ENCODE assay signal across 35 cellular contexts in genomic region chr3:10918011-10918410, GRCh38.
"Had no signal": no experiment of that assay in that cellular context is flagged by ENCODE, and none has a peak within 500 bp of the region (broad histone marks: within the 10 kb centered on the region; RNA-seq: fewer than 3 reads in every experiment).

No MANE protein-coding gene starts in this region.

- H3K9me3 Mint-ChIP-seq: activated CD8-positive, alpha-beta T cell treated with anti-CD3 and anti-CD28 coated beads for 36 hours; activated naive CD4-positive, alpha-beta T cell treated with anti-CD3 and anti-CD28 coated beads, Interleukin-2, amount 10 ng/mL, durations not matched to agents 7 days and 5 days; activated naive CD8-positive, alpha-beta T cell treated with anti-CD3 and anti-CD28 coated beads, Interleukin-2, amount 10 ng/mL, durations not matched to agents 7 days and 5 days; activated T-cell treated with anti-CD3 and anti-CD28 coated beads, Interleukin-2, amount 50 U/mL, for 24 hours; central memory CD8-positive, alpha-beta T cell; T-helper 2 cell treated with Interferon-gamma antibody and Interleukin-4, amounts not matched to agents 5 μg/mL and 100 μg/mL, for 36 hours had no signal

- H3K36me3 ChIP-seq: ascending aorta, breast epithelium, cardiac muscle cell, gastroesophageal sphincter, WERI-Rb-1 had no signal

- H3K36me3 Mint-ChIP-seq: activated CD8-positive, alpha-beta memory T cell treated with anti-CD3 and anti-CD28 coated beads, Interleukin-2, amount 10 ng/mL, durations not matched to agents 7 days and 5 days; activated naive CD4-positive, alpha-beta T cell treated with anti-CD3 and anti-CD28 coated beads, Interleukin-2, amount 10 ng/mL, durations not matched to agents 7 days and 5 days; activated naive CD4-positive, alpha-beta T cell treated with anti-CD3 and anti-CD28 coated beads, Interleukin-2, amount 50 U/mL, for 72 hours; activated naive CD8-positive, alpha-beta T cell treated with anti-CD3 and anti-CD28 coated beads, Interleukin-2, amount 10 ng/mL, durations not matched to agents 7 days and 5 days; brain had no signal

- H3K27me3 ChIP-seq: ascending aorta, breast epithelium had no signal

- H3K27ac Mint-ChIP-seq: activated B cell treated with CpG ODN at 0.5 μM for 24 hours; activated CD8-positive, alpha-beta memory T cell treated with anti-CD3 and anti-CD28 coated beads, Interleukin-2, amount 10 ng/mL, durations not matched to agents 7 days and 5 days; activated CD8-positive, alpha-beta T cell treated with anti-CD3 and anti-CD28 coated beads for 36 hours; activated naive CD4-positive, alpha-beta T cell treated with anti-CD3 and anti-CD28 coated beads, Interleukin-2, amount 10 ng/mL, durations not matched to agents 7 days and 5 days; activated naive CD4-positive, alpha-beta T cell treated with anti-CD3 and anti-CD28 coated beads, Interleukin-2, amount 50 U/mL, for 72 hours; activated naive CD8-positive, alpha-beta T cell treated with anti-CD3 and anti-CD28 coated beads, Interleukin-2, amount 10 ng/mL, durations not matched to agents 7 days and 5 days; activated T-cell treated with anti-CD3 and anti-CD28 coated beads, Interleukin-2, amount 50 U/mL, for 24 hours; activated T-cell treated with anti-CD3 and anti-CD28 coated beads, Interleukin-2, amount 50 U/mL, for 72 hours; brain; T-helper 17 cell; T-helper 2 cell treated with Interferon-gamma antibody and Interleukin-4, amounts not matched to agents 5 μg/mL and 100 μg/mL, for 36 hours had no signal

- H3K4me3 Mint-ChIP-seq: activated B cell treated with CpG ODN at 0.5 μM for 24 hours; activated CD8-positive, alpha-beta memory T cell treated with anti-CD3 and anti-CD28 coated beads, Interleukin-2, amount 10 ng/mL, durations not matched to agents 7 days and 5 days; activated CD8-positive, alpha-beta T cell treated with anti-CD3 and anti-CD28 coated beads for 36 hours; activated naive CD4-positive, alpha-beta T cell treated with anti-CD3 and anti-CD28 coated beads, Interleukin-2, amount 10 ng/mL, durations not matched to agents 7 days and 5 days; activated naive CD8-positive, alpha-beta T cell treated with anti-CD3 and anti-CD28 coated beads, Interleukin-2, amount 10 ng/mL, durations not matched to agents 7 days and 5 days; activated T-cell treated with anti-CD3 and anti-CD28 coated beads, Interleukin-2, amount 50 U/mL, for 24 hours; activated T-cell treated with anti-CD3 and anti-CD28 coated beads, Interleukin-2, amount 50 U/mL, for 72 hours; brain; central memory CD8-positive, alpha-beta T cell; T-helper 17 cell; T-helper 2 cell treated with Interferon-gamma antibody and Interleukin-4, amounts not matched to agents 5 μg/mL and 100 μg/mL, for 36 hours had no signal

- H3K4me1 Mint-ChIP-seq: activated B cell treated with CpG ODN at 0.5 μM for 24 hours; activated CD8-positive, alpha-beta memory T cell treated with anti-CD3 and anti-CD28 coated beads, Interleukin-2, amount 10 ng/mL, durations not matched to agents 7 days and 5 days; activated naive CD4-positive, alpha-beta T cell treated with anti-CD3 and anti-CD28 coated beads, Interleukin-2, amount 10 ng/mL, durations not matched to agents 7 days and 5 days; activated naive CD8-positive, alpha-beta T cell treated with anti-CD3 and anti-CD28 coated beads, Interleukin-2, amount 10 ng/mL, durations not matched to agents 7 days and 5 days; brain; central memory CD8-positive, alpha-beta T cell; T-helper 17 cell had no signal

- H3K27ac ChIP-seq: ascending aorta, breast epithelium, cardiac muscle cell, epithelial cell of prostate, esophagus squamous epithelium, gastroesophageal sphincter, WERI-Rb-1 had no signal

- FAIRE-seq: colon, endometrium, endothelial cell of umbilical vein had no signal

- H3K4me1 ChIP-seq: ascending aorta, breast epithelium, gastroesophageal sphincter had no signal

- H3K4me3 ChIP-seq: ascending aorta, breast epithelium, cardiac muscle cell, esophagus squamous epithelium, gastroesophageal sphincter had no signal

- DNase-seq: activated B cell treated with CpG ODN at 0.5 μM for 24 hours; activated CD4-positive, alpha-beta T cell treated with anti-CD3 and anti-CD28 coated beads for 48 hours; activated CD4-positive, alpha-beta T cell treated with anti-CD3 and anti-CD28 coated beads, Interleukin-2, amount 50 U/mL, for 1 hour; activated CD4-positive, alpha-beta T cell treated with anti-CD3 and anti-CD28 coated beads, Interleukin-2, amount 50 U/mL, for 48 hours; activated CD8-positive, alpha-beta memory T cell treated with anti-CD3 and anti-CD28 coated beads, Interleukin-2, amount 10 ng/mL, durations not matched to agents 7 days and 5 days; activated CD8-positive, alpha-beta memory T cell treated with anti-CD3 and anti-CD28 coated beads, Interleukin-2, amount 50 U/mL, for 4 hours; activated CD8-positive, alpha-beta T cell treated with anti-CD3 and anti-CD28 coated beads for 36 hours; activated gamma-delta T cell; activated naive CD4-positive, alpha-beta T cell; activated naive CD4-positive, alpha-beta T cell treated with anti-CD3 and anti-CD28 coated beads, Interleukin-2, amount 10 ng/mL, durations not matched to agents 7 days and 5 days; activated naive CD8-positive, alpha-beta T cell treated with anti-CD3 and anti-CD28 coated beads, Interleukin-2, amount 10 ng/mL, durations not matched to agents 7 days and 5 days; activated T-cell treated with anti-CD3 and anti-CD28 coated beads for 4 hours; activated T-cell treated with anti-CD3 and anti-CD28 coated beads, Interleukin-2, amount 50 U/mL, for 24 hours; activated T-cell treated with anti-CD3 and anti-CD28 coated beads, Interleukin-2, amount 50 U/mL, for 72 hours; effector CD8-positive, alpha-beta T cell; esophagus squamous epithelium; foreskin melanocyte; SW 1271; T-helper 1 cell; T-helper 17 cell; T1000; WERI-Rb-1 had no signal

- ATAC-seq: activated CD4-positive, CD25-positive, alpha-beta regulatory T cell treated with anti-CD3 and anti-CD28 coated beads, Interleukin-2, amount 50 U/mL, for 24 hours; activated CD8-positive, alpha-beta memory T cell treated with anti-CD3 and anti-CD28 coated beads, Interleukin-2, amount 10 ng/mL, durations not matched to agents 7 days and 5 days; activated CD8-positive, alpha-beta T cell treated with anti-CD3 and anti-CD28 coated beads for 36 hours; activated naive CD4-positive, alpha-beta T cell treated with anti-CD3 and anti-CD28 coated beads, Interleukin-2, amount 50 U/mL, for 72 hours; activated T-cell treated with anti-CD3 and anti-CD28 coated beads, Interleukin-2, amount 50 U/mL, for 72 hours; gastroesophageal sphincter; T-helper 17 cell had no signal
